27 cellular contexts compared by ENCODE assay signal in genomic region chr6:158389188-158389919, GRCh38.
DNase-seq lines count a peak whose midpoint lies in the region; ATAC-seq, FAIRE-seq and TF ChIP-seq lines count a peak whose summit lies in the region.
"Had no signal": no experiment of that assay in that cellular context is flagged by ENCODE, and none has a peak within 500 bp of the region (broad histone marks: within the 10 kb centered on the region; RNA-seq: fewer than 3 reads in every experiment).

No MANE protein-coding gene starts in this region.

- TF ChIP-seq EP300 in K562 (IDR thresholded peaks at IDR 0.05; ENCODE audit: low read length), result no peak

- POLR2A ChIA-PET in K562 (lab: Yijun Ruan, JAX), result no interaction called here

- H3K27me3 ChIP-seq in MG63 (no peaks in the 10 kb centered on the region), K562 (ENCODE audit: control insufficient read depth in 2 of 2, insufficient read depth in 2 of 2, low read length in 2 of 2) (no peaks in the 10 kb centered on the region)
- H3K27me3 ChIP-seq: neural progenitor cell, pancreas, Peyer's patch had no signal

- no peak for TF ChIP-seq CTCF in K562 (IDR thresholded peaks at IDR 0.05 in 2 of 3, conservative IDR thresholded peaks at IDR 0.05 in 1 of 3; ENCODE audit: insufficient read depth in 2 of 3, low read depth in 1 of 3, low read length in 3 of 3)

- H3K9me1 ChIP-seq in K562 (ENCODE audit: control insufficient read depth, insufficient read depth, low read length), result no peaks in the 10 kb centered on the region

- ATAC-seq in K562, result no peak; the same call in 2 of the 3 replicates
- ATAC-seq in HG02852 (IDR thresholded peaks at IDR 0.05; ENCODE audit: unreplicated experiment), result no peak
- ATAC-seq: esophagus mucosa, left lobe of liver, pancreas had no signal

- TF ChIP-seq POLR2A in K562 (conservative IDR thresholded peaks at IDR 0.05), result no peak

- no peak for FAIRE-seq in K562 (lab: Jason Lieb, UNC)
- FAIRE-seq: pancreas had no signal

- H3K4me1 ChIP-seq in K562 (replicated peaks in 1 of 2; ENCODE audit: control insufficient read depth in 2 of 2, insufficient read depth in 2 of 2, low read length in 2 of 2), result no peaks in the 10 kb centered on the region
- H3K4me1 ChIP-seq: HAP-1, neural progenitor cell, pancreas, Peyer's patch had no signal

- WGBS in K562 (ENCODE audit: insufficient coverage, low coverage, missing lambda C conversion rate), result 76% methylated on average over 3 of the region's 3 CpGs

- no peaks in the 10 kb centered on the region for H3K79me2 ChIP-seq in K562 (ENCODE audit: control insufficient read depth, insufficient read depth, low read length)

- in situ Hi-C loops in K562 (cut with MboI), result no loop called here

- no TSS peak for BruUV-seq in K562 (replicated peaks; lab: Mats Ljungman, UMichigan)

- no peak overlapping the region for H3K4me2 ChIP-seq in K562 (ENCODE audit: insufficient read depth, low read length)
- H3K4me2 ChIP-seq: neural progenitor cell had no signal

- DNase-seq in HCEC 1CT (peak; percentile 24), MG63 (peak; percentile 16), K562 (ENCODE audit: extremely low read depth in 1 of 4, low spot score in 3 of 4) (no peak), foreskin melanocyte (peak; percentile 42), 8988T (no peak), DMS79 (lab: John Stamatoyannopoulos, UW) (no peak)
- DNase-seq: activated CD4-positive, alpha-beta T cell treated with anti-CD3 and anti-CD28 coated beads for 48 hours; C1 segment of cervical spinal cord; central memory CD4-positive, alpha-beta T cell; cortex of kidney; GF-D8; NCI-H1417 treated with DMSO at 0.1 percent for 48 hours; NCI-H2029 treated with DMSO at 0.1 percent for 48 hours; NCI-H2227 treated with DMSO at 0.1 percent for 48 hours; NCI-H69; pancreas; Peyer's patch; retina; SHP77 treated with DMSO at 0.1 percent for 48 hours; stimulated activated naive B cell treated with anti-CD40 and anti-IgM and Interleukin-4, amounts not matched to agents 10 μg/mL and 1 μg/mL and 100 μg/mL, for 72 hours; substantia nigra had no signal

- TF ChIP-seq RAD21 in K562 (CRISPR knock-in tag; conservative IDR thresholded peaks at IDR 0.05 in 1 of 2, IDR thresholded peaks at IDR 0.05 in 1 of 2), result no peak

- no peak overlapping the region for H3K27ac ChIP-seq in K562 (ENCODE audit: extremely low read depth, low read depth, low read length)
- H3K27ac ChIP-seq: neural progenitor cell, pancreas, Peyer's patch, skin epidermis had no signal

- intact Hi-C loops in K562 (cut with micrococcal nuclease), result no loop called here

- H3K4me3 ChIP-seq in MG63 (no peak overlapping the region), K562 (no peak overlapping the region)
- H3K4me3 ChIP-seq: HAP-1, neural progenitor cell, pancreas, Peyer's patch, skin epidermis had no signal

- no peaks in the 10 kb centered on the region for H4K20me1 ChIP-seq in K562 (replicated peaks; ENCODE audit: control insufficient read depth, insufficient read depth, low read length)

- no peaks in the 10 kb centered on the region for H3K36me3 ChIP-seq in MG63
- H3K36me3 ChIP-seq in K562 (ENCODE audit: control insufficient read depth, insufficient read depth, low read length), result no peaks in the 10 kb centered on the region
- H3K36me3 ChIP-seq: HAP-1, neural progenitor cell, pancreas, Peyer's patch had no signal

- CTCF ChIA-PET in K562 (lab: Yijun Ruan, JAX; ENCODE audit: low intra/inter-chr PET ratio), result no interaction called here

- H3K9ac ChIP-seq in K562 (ENCODE audit: insufficient read depth in 1 of 2, low read depth in 2 of 2, low read length in 2 of 2), result no peak overlapping the region
- H3K9ac ChIP-seq: neural progenitor cell had no signal

- H3K9me3 ChIP-seq in MG63 (no peaks in the 10 kb centered on the region), K562 (replicated peaks; ENCODE audit: control insufficient read depth, insufficient read depth, low read depth, low read length) (no peaks in the 10 kb centered on the region; the same call in 1 of the 2 replicates)
- H3K9me3 ChIP-seq: pancreas, Peyer's patch had no signal

- no peak overlapping the region for H2AFZ ChIP-seq in K562 (ENCODE audit: low read depth, low read length)
- H2AFZ ChIP-seq: neural progenitor cell had no signal

TF ChIP-seq in K562, 482 proteins besides CTCF, POLR2A, EP300 and RAD21:
- TF ChIP-seq CREB3 (tag; conservative IDR thresholded peaks at IDR 0.05; ENCODE audit: low read depth), result no peak
- no peak for TF ChIP-seq USF1 (CRISPR knock-in tag; IDR thresholded peaks at IDR 0.05)
- no peak for TF ChIP-seq E4F1 (CRISPR knock-in tag; IDR thresholded peaks at IDR 0.05; ENCODE audit: borderline replicate concordance)
- no peak for TF ChIP-seq RBM25 (IDR thresholded peaks at IDR 0.05; ENCODE audit: low read depth, low read length, severe bottlenecking)
- TF ChIP-seq TBL1XR1 (IDR thresholded peaks at IDR 0.05; ENCODE audit: low read length in 2 of 2), result no peak
- TF ChIP-seq HNRNPL (IDR thresholded peaks at IDR 0.05; ENCODE audit: low read depth, low read length), result no peak
- TF ChIP-seq GTF2B (IDR thresholded peaks at IDR 0.05; ENCODE audit: extremely low read depth, insufficient read length), result no peak
- peak; percentile 50; the same call in 1 of the 2 replicates for TF ChIP-seq CEBPB (tag; IDR thresholded peaks at IDR 0.05)
- TF ChIP-seq ATF3 (IDR thresholded peaks at IDR 0.05), result peak; percentile 79
- no peak for TF ChIP-seq ATF3 (CRISPR knock-in tag; conservative IDR thresholded peaks at IDR 0.05)
- no peak for TF ChIP-seq CBFA2T2 (conservative IDR thresholded peaks at IDR 0.05)
- peak; percentile 55 for TF ChIP-seq CEBPG (CRISPR knock-in tag; IDR thresholded peaks at IDR 0.05)
- TF ChIP-seq CEBPG (tag; conservative IDR thresholded peaks at IDR 0.05 in 1 of 2, IDR thresholded peaks at IDR 0.05 in 1 of 2), result peak; percentile 35 to 85; a peak in 2 of 4 replicates
- TF ChIP-seq KHSRP (IDR thresholded peaks at IDR 0.05), result no peak
TF ChIP-seq in K562: peak in this region for 3.

Comparison
In these comparisons a context has a peak if more than half of its experiments do, and no peak if none do; other contexts are left out.
1. DNase-seq: peak in HCEC 1CT (single experiment), MG63 (single experiment) and foreskin melanocyte (single experiment); none in K562 (0 of 4), 8988T (single experiment) and DMS79 (single experiment).